13 cellular contexts compared by ENCODE assay signal in the genomic region with DNA sequence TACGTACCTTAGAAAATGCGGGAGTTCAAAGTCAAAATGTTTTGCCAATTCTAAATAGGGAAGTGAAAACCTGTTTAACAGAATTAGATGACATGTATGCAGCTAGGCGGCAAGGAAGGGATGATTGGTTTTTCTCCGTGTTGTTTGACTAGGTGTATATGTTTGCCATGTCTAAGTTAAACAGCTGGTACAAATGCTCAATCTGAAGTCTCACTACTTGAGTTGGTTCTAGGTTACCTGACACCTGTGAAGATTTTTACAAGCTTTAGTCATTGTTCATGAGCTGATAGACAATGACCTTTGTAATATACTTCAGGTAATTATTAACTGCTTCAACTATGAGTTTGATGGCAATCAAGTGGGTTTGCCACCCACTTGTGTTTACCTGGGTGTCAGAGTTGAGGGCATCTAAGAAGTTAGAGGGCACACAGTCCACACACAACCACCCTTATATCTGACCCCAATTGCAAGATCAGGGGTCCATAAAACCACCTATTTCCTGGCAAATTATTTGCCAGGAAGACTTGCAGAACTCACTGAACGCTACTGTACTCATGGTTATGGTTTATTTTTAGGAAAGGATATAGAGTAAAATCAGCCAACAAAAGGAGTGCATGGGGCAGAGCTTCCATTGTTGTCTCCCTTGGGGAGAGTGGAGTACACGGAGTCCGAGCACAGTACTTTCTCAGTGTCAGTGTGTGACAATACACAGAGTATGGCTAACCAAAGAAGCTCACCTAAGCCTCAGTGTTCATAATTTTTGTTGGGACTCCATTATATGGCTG.
DNase-seq lines count a peak whose midpoint lies in the region; ATAC-seq and TF ChIP-seq lines count a peak whose summit lies in the region.
"Had no signal": no experiment of that assay in that cellular context is flagged by ENCODE, and none has a peak within 500 bp of the region (broad histone marks: within the 10 kb centered on the region; RNA-seq: fewer than 3 reads in every experiment).

No MANE protein-coding gene starts in this region.

- peaks cover 9 to 16% (median 12%) of the 10 kb centered on the region in 3 donors for H3K4me1 Mint-ChIP-seq in naive B cell
- H3K4me1 Mint-ChIP-seq in CD4-positive, alpha-beta T cell (ENCODE audit: low read depth), result no peaks in the 10 kb centered on the region
- H3K4me1 Mint-ChIP-seq in activated CD8-positive, alpha-beta T cell treated with anti-CD3 and anti-CD28 coated beads for 36 hours (ENCODE audit: low read depth), result no peaks in the 10 kb centered on the region
- H3K4me1 Mint-ChIP-seq: central memory CD8-positive, alpha-beta T cell had no signal

- H3K36me3 ChIP-seq in OCI-LY3 (replicated peaks; ENCODE audit: low read depth, low read length), result peaks cover 32% of the 10 kb centered on the region

- TF ChIP-seq CTCF in OCI-LY3 (IDR thresholded peaks at IDR 0.05; ENCODE audit: low read depth, low read length), result no peak
- TF ChIP-seq CTCF in CD4-positive, alpha-beta T cell (IDR thresholded peaks at IDR 0.05), result no peak
- no peak for TF ChIP-seq CTCF in activated CD8-positive, alpha-beta T cell treated with anti-CD3 and anti-CD28 coated beads for 36 hours (IDR thresholded peaks at IDR 0.05)

- CTCF ChIA-PET in CD4-positive, alpha-beta T cell (lab: Charles Lee), result no interaction called here
- CTCF ChIA-PET in activated CD8-positive, alpha-beta T cell treated with anti-CD3 and anti-CD28 coated beads for 36 hours (lab: Charles Lee), result no interaction called here

- H3K9ac ChIP-seq in OCI-LY3 (ENCODE audit: low read length), result peak overlapping the region; percentile 54

- peak; percentile 58 for ATAC-seq in GM18520 (IDR thresholded peaks at IDR 0.05; ENCODE audit: unreplicated experiment)
- peak; percentile 81 for ATAC-seq in HG02885 (IDR thresholded peaks at IDR 0.05; ENCODE audit: poor library complexity, unreplicated experiment)
- ATAC-seq in naive B cell (ENCODE audit: low read depth in 2 of 2), result peak; percentile 87
- ATAC-seq in CD4-positive, alpha-beta T cell (ENCODE audit: poor library complexity), result no peak
- no peak for ATAC-seq in GM21423 (IDR thresholded peaks at IDR 0.05; ENCODE audit: unreplicated experiment)
- ATAC-seq in activated CD8-positive, alpha-beta T cell treated with anti-CD3 and anti-CD28 coated beads for 36 hours, result no peak

- peaks cover 69% of the 10 kb centered on the region for H3K4me1 ChIP-seq in OCI-LY3 (ENCODE audit: low read length)

- intact Hi-C loops in CD4-positive, alpha-beta T cell (cut with DNase I, micrococcal nuclease), result no loop called here
- intact Hi-C loops in activated CD8-positive, alpha-beta T cell treated with anti-CD3 and anti-CD28 coated beads for 36 hours (cut with micrococcal nuclease), result no loop called here

- DNase-seq in naive B cell, result peak; percentile 26
- no peak for DNase-seq in CD4-positive, alpha-beta T cell
- DNase-seq in hippocampal formation (lab: John Stamatoyannopoulos, UW), result no peak
- no peak for DNase-seq in activated CD8-positive, alpha-beta T cell treated with anti-CD3 and anti-CD28 coated beads for 36 hours
- DNase-seq: DND-41, NCI-H1417, WERI-Rb-1 had no signal

- peak overlapping the region; percentile 62 for H3K4me3 ChIP-seq in OCI-LY3 (ENCODE audit: low read length)
- H3K4me3 ChIP-seq: smooth muscle cell had no signal

- no peaks in the 10 kb centered on the region for H3K9me3 ChIP-seq in OCI-LY3 (ENCODE audit: insufficient read depth, low read length)
- no peaks in the 10 kb centered on the region for H3K9me3 ChIP-seq in CD4-positive, alpha-beta T cell (ENCODE audit: control insufficient read depth, low read length)

- H3K36me3 Mint-ChIP-seq in naive B cell, result no peaks in the 10 kb centered on the region
- H3K36me3 Mint-ChIP-seq in CD4-positive, alpha-beta T cell (ENCODE audit: low read depth), result peaks cover 20% of the 10 kb centered on the region
- no peaks in the 10 kb centered on the region for H3K36me3 Mint-ChIP-seq in activated CD8-positive, alpha-beta T cell treated with anti-CD3 and anti-CD28 coated beads for 36 hours (ENCODE audit: low read depth)

- peak overlapping the region; percentile 82 for H3K4me2 ChIP-seq in OCI-LY3 (ENCODE audit: low read length)
- H3K4me2 ChIP-seq: smooth muscle cell had no signal

- H3K9me3 Mint-ChIP-seq in naive B cell, result no peaks in the 10 kb centered on the region
- H3K9me3 Mint-ChIP-seq in CD4-positive, alpha-beta T cell, result no peaks in the 10 kb centered on the region
- H3K9me3 Mint-ChIP-seq in activated CD8-positive, alpha-beta T cell treated with anti-CD3 and anti-CD28 coated beads for 36 hours, result no peaks in the 10 kb centered on the region
- H3K9me3 Mint-ChIP-seq: central memory CD8-positive, alpha-beta T cell had no signal

- H3K79me2 ChIP-seq in OCI-LY3 (ENCODE audit: low read length), result peaks cover 10% of the 10 kb centered on the region; the same call in 1 of the 2 replicates

- POLR2A ChIA-PET in CD4-positive, alpha-beta T cell (lab: Charles Lee), result no interaction called here
- POLR2A ChIA-PET in activated CD8-positive, alpha-beta T cell treated with anti-CD3 and anti-CD28 coated beads for 36 hours (lab: Charles Lee), result no interaction called here

- no peaks in the 10 kb centered on the region for H3K27me3 ChIP-seq in OCI-LY3 (ENCODE audit: low read depth, low read length)
- H3K27me3 ChIP-seq in CD4-positive, alpha-beta T cell (ENCODE audit: control insufficient read depth, insufficient read depth, low read length), result no peaks in the 10 kb centered on the region

- H3K27ac Mint-ChIP-seq in naive B cell, result peak overlapping the region in 2 of 6 donors; percentile 1 to 23
- H3K27ac Mint-ChIP-seq in CD4-positive, alpha-beta T cell, result no peak overlapping the region
- no peak overlapping the region for H3K27ac Mint-ChIP-seq in activated CD8-positive, alpha-beta T cell treated with anti-CD3 and anti-CD28 coated beads for 36 hours

- H2AFZ ChIP-seq in OCI-LY3 (ENCODE audit: low read depth, low read length), result no peak overlapping the region; the same call in 1 of the 2 replicates

- H3K27me3 Mint-ChIP-seq in naive B cell, result no peaks in the 10 kb centered on the region
- no peaks in the 10 kb centered on the region for H3K27me3 Mint-ChIP-seq in CD4-positive, alpha-beta T cell
- no peaks in the 10 kb centered on the region for H3K27me3 Mint-ChIP-seq in activated CD8-positive, alpha-beta T cell treated with anti-CD3 and anti-CD28 coated beads for 36 hours
- H3K27me3 Mint-ChIP-seq: central memory CD8-positive, alpha-beta T cell had no signal

- peak overlapping the region in 6 of 8 donors; percentile 11 to 72 (median 46) for H3K4me3 Mint-ChIP-seq in naive B cell
- H3K4me3 Mint-ChIP-seq in CD4-positive, alpha-beta T cell, result no peak overlapping the region
- no peak overlapping the region for H3K4me3 Mint-ChIP-seq in activated CD8-positive, alpha-beta T cell treated with anti-CD3 and anti-CD28 coated beads for 36 hours
- H3K4me3 Mint-ChIP-seq: central memory CD8-positive, alpha-beta T cell had no signal

- H3K27ac ChIP-seq in OCI-LY3 (ENCODE audit: low read length), result peak overlapping the region; percentile 80
- no peak overlapping the region for H3K27ac ChIP-seq in CD4-positive, alpha-beta T cell (ENCODE audit: low read depth, low read length)
- H3K27ac ChIP-seq: WERI-Rb-1 had no signal

- no peaks in the 10 kb centered on the region for H4K20me1 ChIP-seq in OCI-LY3 (ENCODE audit: insufficient read depth, low read length)

Comparison
In these comparisons a context has a peak if more than half of its experiments do, and no peak if none do; other contexts are left out.
1. ATAC-seq: peak in GM18520 (single experiment), HG02885 (single experiment) and naive B cell (2 of 2); none in CD4-positive, alpha-beta T cell (single experiment), GM21423 (single experiment) and activated CD8-positive, alpha-beta T cell treated with anti-CD3 and anti-CD28 coated beads for 36 hours (single experiment).
2. H3K4me3 Mint-ChIP-seq: peak in naive B cell (6 of 8); none in CD4-positive, alpha-beta T cell (single experiment) and activated CD8-positive, alpha-beta T cell treated with anti-CD3 and anti-CD28 coated beads for 36 hours (single experiment).